In the genomic region with DNA sequence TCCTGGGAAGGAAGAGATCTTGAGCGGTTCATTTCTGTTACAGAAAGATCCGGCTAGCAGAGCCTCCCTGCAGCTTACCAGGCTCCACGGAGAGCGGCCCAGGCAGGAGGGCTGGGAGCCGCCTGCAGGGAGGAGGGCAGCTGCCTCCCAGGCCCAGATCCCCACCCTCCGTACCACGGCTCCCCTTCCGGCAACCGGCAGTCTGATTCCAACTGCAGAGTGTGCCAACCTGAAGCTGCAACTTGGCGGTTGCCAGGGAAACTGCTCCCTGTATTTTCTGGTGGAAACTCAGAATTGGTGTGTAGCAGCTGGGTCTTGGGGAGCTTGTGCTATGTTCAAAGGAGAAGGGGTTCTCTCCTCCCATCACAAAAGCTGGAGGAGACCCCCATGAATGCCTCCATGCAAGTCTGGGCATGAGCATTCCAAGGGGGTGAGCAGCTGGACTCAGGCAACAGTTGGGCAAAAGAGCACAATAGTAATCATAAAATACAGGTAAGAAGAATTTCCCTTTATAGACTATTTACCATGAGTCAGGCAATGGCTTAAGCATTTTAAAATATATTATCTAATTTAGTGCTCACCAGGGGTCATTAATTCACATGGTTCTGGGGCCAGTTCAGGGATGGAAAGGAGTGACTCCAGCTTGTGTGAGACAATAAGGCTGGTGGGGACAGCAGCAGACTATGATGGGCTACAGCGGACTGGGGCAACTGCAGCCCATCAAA, we compare ENCODE assay signal across 24 cellular contexts. TPM values are rescaled to one million over a fixed set of nuclear protein-coding genes. Genes with fewer than 3 reads are reported as not detected.
DNase-seq lines count a peak whose midpoint lies in the region; ATAC-seq and TF ChIP-seq lines count a peak whose summit lies in the region.
"Had no signal": no experiment of that assay in that cellular context is flagged by ENCODE, and none has a peak within 500 bp of the region (broad histone marks: within the 10 kb centered on the region; RNA-seq: fewer than 3 reads in every experiment).

No MANE protein-coding gene starts in this region.

- H3K36me3 Mint-ChIP-seq in glutamatergic neuron (ENCODE audit: unreplicated experiment) = no peaks in the 10 kb centered on the region
- no peaks in the 10 kb centered on the region for H3K36me3 Mint-ChIP-seq in activated CD8-positive, alpha-beta T cell treated with anti-CD3 and anti-CD28 coated beads, Interleukin-2, amount 10 ng/mL, durations not matched to agents 7 days and 5 days (ENCODE audit: low read depth)
- H3K36me3 Mint-ChIP-seq: activated naive CD8-positive, alpha-beta T cell treated with anti-CD3 and anti-CD28 coated beads, Interleukin-2, amount 10 ng/mL, durations not matched to agents 7 days and 5 days had no signal

- H3K4me3 Mint-ChIP-seq in glutamatergic neuron (ENCODE audit: unreplicated experiment) = no peak overlapping the region
- H3K4me3 Mint-ChIP-seq in activated CD8-positive, alpha-beta T cell treated with anti-CD3 and anti-CD28 coated beads, Interleukin-2, amount 10 ng/mL, durations not matched to agents 7 days and 5 days = no peak overlapping the region
- H3K4me3 Mint-ChIP-seq: activated naive CD8-positive, alpha-beta T cell treated with anti-CD3 and anti-CD28 coated beads, Interleukin-2, amount 10 ng/mL, durations not matched to agents 7 days and 5 days; stimulated activated naive CD8-positive, alpha-beta T cell treated with anti-CD3 and anti-CD28 coated beads, Interleukin-15, amount 100 ng/mL, for 72 hours had no signal

- H3K9me3 Mint-ChIP-seq in glutamatergic neuron (ENCODE audit: unreplicated experiment) = no peaks in the 10 kb centered on the region
- H3K9me3 Mint-ChIP-seq in activated CD8-positive, alpha-beta T cell treated with anti-CD3 and anti-CD28 coated beads, Interleukin-2, amount 10 ng/mL, durations not matched to agents 7 days and 5 days (ENCODE audit: insufficient read depth) = no peaks in the 10 kb centered on the region
- H3K9me3 Mint-ChIP-seq: activated naive CD8-positive, alpha-beta T cell treated with anti-CD3 and anti-CD28 coated beads, Interleukin-2, amount 10 ng/mL, durations not matched to agents 7 days and 5 days; stimulated activated naive CD8-positive, alpha-beta T cell treated with anti-CD3 and anti-CD28 coated beads, Interleukin-15, amount 100 ng/mL, for 72 hours had no signal

- no peak for TF ChIP-seq CTCF in glutamatergic neuron (IDR thresholded peaks at IDR 0.05; ENCODE audit: partially characterized antibody, unreplicated experiment)
- no peak for TF ChIP-seq CTCF in gastrocnemius medialis (IDR thresholded peaks at IDR 0.05 in 4 of 5, conservative IDR thresholded peaks at IDR 0.05 in 1 of 5)

- H3K4me1 ChIP-seq in gastrocnemius medialis = no peaks in the 10 kb centered on the region
- H3K4me1 ChIP-seq: BE2C, HAP-1, tibial nerve had no signal

- no peak for TF ChIP-seq POLR2A in gastrocnemius medialis (IDR thresholded peaks at IDR 0.05)

- H3K27ac Mint-ChIP-seq in glutamatergic neuron (ENCODE audit: unreplicated experiment) = no peak overlapping the region
- H3K27ac Mint-ChIP-seq in activated CD8-positive, alpha-beta T cell treated with anti-CD3 and anti-CD28 coated beads, Interleukin-2, amount 10 ng/mL, durations not matched to agents 7 days and 5 days = no peak overlapping the region
- H3K27ac Mint-ChIP-seq: activated naive CD8-positive, alpha-beta T cell treated with anti-CD3 and anti-CD28 coated beads, Interleukin-2, amount 10 ng/mL, durations not matched to agents 7 days and 5 days; stimulated activated naive CD8-positive, alpha-beta T cell treated with anti-CD3 and anti-CD28 coated beads, Interleukin-15, amount 100 ng/mL, for 72 hours had no signal

- in situ Hi-C loops in G401 (cut with HindIII; ENCODE audit: low sequenced_read_pairs) (no loop called here), gastrocnemius medialis (cut with MboI; ENCODE audit: low sequenced_read_pairs in 4 of 4) (no loop called here)

- H3K36me3 ChIP-seq in gastrocnemius medialis = no peaks in the 10 kb centered on the region
- H3K36me3 ChIP-seq: BE2C, HAP-1, tibial nerve had no signal

- H3K4me1 Mint-ChIP-seq in glutamatergic neuron (ENCODE audit: low read depth, unreplicated experiment) = peaks cover 8% of the 10 kb centered on the region
- H3K4me1 Mint-ChIP-seq in activated CD8-positive, alpha-beta T cell treated with anti-CD3 and anti-CD28 coated beads, Interleukin-2, amount 10 ng/mL, durations not matched to agents 7 days and 5 days (ENCODE audit: low read depth) = no peaks in the 10 kb centered on the region
- H3K4me1 Mint-ChIP-seq: activated naive CD8-positive, alpha-beta T cell treated with anti-CD3 and anti-CD28 coated beads, Interleukin-2, amount 10 ng/mL, durations not matched to agents 7 days and 5 days; stimulated activated naive CD8-positive, alpha-beta T cell treated with anti-CD3 and anti-CD28 coated beads, Interleukin-15, amount 100 ng/mL, for 72 hours had no signal

- H3K4me3 ChIP-seq in gastrocnemius medialis = no peak overlapping the region
- H3K4me3 ChIP-seq: HAP-1, skin epidermis, tibial nerve had no signal

- H3K27ac ChIP-seq in gastrocnemius medialis = no peak overlapping the region
- H3K27ac ChIP-seq: skin epidermis, tibial nerve had no signal

- no peaks in the 10 kb centered on the region for H3K27me3 ChIP-seq in gastrocnemius medialis
- H3K27me3 ChIP-seq: BE2C, tibial nerve had no signal

- POLR2A ChIA-PET in activated CD8-positive, alpha-beta T cell treated with anti-CD3 and anti-CD28 coated beads, Interleukin-2, amount 10 ng/mL, durations not matched to agents 7 days and 5 days (lab: Charles Lee) = no interaction called here

- ATAC-seq in activated CD8-positive, alpha-beta T cell treated with anti-CD3 and anti-CD28 coated beads, Interleukin-2, amount 10 ng/mL, durations not matched to agents 7 days and 5 days = no peak
- ATAC-seq in GM19455 (IDR thresholded peaks at IDR 0.05; ENCODE audit: unreplicated experiment) (no peak), gastrocnemius medialis (no peak)
- ATAC-seq: stimulated activated naive CD8-positive, alpha-beta T cell treated with anti-CD3 and anti-CD28 coated beads, Interleukin-15, amount 100 ng/mL, for 72 hours had no signal

- no peaks in the 10 kb centered on the region for H3K9me3 ChIP-seq in gastrocnemius medialis
- H3K9me3 ChIP-seq: BE2C, HAP-1, tibial nerve had no signal

- CTCF ChIA-PET in activated CD8-positive, alpha-beta T cell treated with anti-CD3 and anti-CD28 coated beads, Interleukin-2, amount 10 ng/mL, durations not matched to agents 7 days and 5 days (lab: Charles Lee) = no interaction called here

- peak; percentile 16 for DNase-seq in G401 (ENCODE audit: low spot score)
- peak; percentile 56 for DNase-seq in NCI-H2227 (lab: John Stamatoyannopoulos, UW; ENCODE audit: unreplicated experiment)
- peak; percentile 17 for DNase-seq in glutamatergic neuron
- DNase-seq in posterior cingulate gyrus = peak in 9 of 10 donors; percentile 18 to 91 (median 41)
- no peak for DNase-seq in activated CD8-positive, alpha-beta T cell treated with anti-CD3 and anti-CD28 coated beads, Interleukin-2, amount 10 ng/mL, durations not matched to agents 7 days and 5 days
- no peak for DNase-seq in gastrocnemius medialis
- DNase-seq: activated CD8-positive, alpha-beta memory T cell treated with anti-CD3 and anti-CD28 coated beads for 24 hours; activated gamma-delta T cell; activated naive CD8-positive, alpha-beta T cell treated with anti-CD3 and anti-CD28 coated beads, Interleukin-2, amount 10 ng/mL, durations not matched to agents 7 days and 5 days; BE2C; cerebellar nuclear complex; GF-D8; KG1; mesenchymal stem cell; MM.1S; NCI-H1417; NCI-H2171; NCI-H524 treated with DMSO at 0.1 percent for 48 hours; Right ventricle myocardium superior; stimulated activated naive CD8-positive, alpha-beta T cell treated with anti-CD3 and anti-CD28 coated beads, Interleukin-15, amount 100 ng/mL, for 72 hours had no signal

- peaks cover 4% of the 10 kb centered on the region for H3K27me3 Mint-ChIP-seq in glutamatergic neuron (ENCODE audit: unreplicated experiment)
- no peaks in the 10 kb centered on the region for H3K27me3 Mint-ChIP-seq in activated CD8-positive, alpha-beta T cell treated with anti-CD3 and anti-CD28 coated beads, Interleukin-2, amount 10 ng/mL, durations not matched to agents 7 days and 5 days (ENCODE audit: low read depth)

- intact Hi-C loops in posterior cingulate gyrus (cut with DNase I) (no loop called here), gastrocnemius medialis (cut with DNase I; ENCODE audit: low total_unique reads) (no loop called here)

RNA-seq across cellular contexts. Expression of a gene that starts 46.1 kb away (rescaled TPM):
- 5.5 and 9.8 TPM in 2 replicates for total RNA-seq in G401 (2014; rRNA removed; shearing (Covaris generic))
- total RNA-seq in glutamatergic neuron (ENCODE audit: unreplicated experiment) (7.9 TPM), gastrocnemius medialis (1 to 10 TPM in 2 of 4 donors, under 1 TPM in 2; 0.05 to 2.2 (median 1.00) TPM)
- total RNA-seq in activated CD8-positive, alpha-beta T cell treated with anti-CD3 and anti-CD28 coated beads, Interleukin-2, amount 10 ng/mL, durations not matched to agents 7 days and 5 days = 1 to 10 TPM; 1.1 to 1.7 TPM

Comparison
In these comparisons a context has a peak if more than half of its experiments do, and no peak if none do; other contexts are left out.
1. DNase-seq: peak in G401 (single experiment), NCI-H2227 (single experiment), glutamatergic neuron (single experiment) and posterior cingulate gyrus (9 of 10); none in activated CD8-positive, alpha-beta T cell treated with anti-CD3 and anti-CD28 coated beads, Interleukin-2, amount 10 ng/mL, durations not matched to agents 7 days and 5 days (single experiment) and gastrocnemius medialis (0 of 2).